Comparison of ENCODE assay signal across 30 cellular contexts in genomic region chr9:73596321-73596720, GRCh38.
"Had no signal": no experiment of that assay in that cellular context is flagged by ENCODE, and none has a peak within 500 bp of the region (broad histone marks: within the 10 kb centered on the region; RNA-seq: fewer than 3 reads in every experiment).

No MANE protein-coding gene starts in this region.

- H3K27me3 ChIP-seq: ascending aorta, cardiac muscle cell, dorsolateral prefrontal cortex, ovary, right atrium auricular region, tibial nerve had no signal

- H3K36me3 ChIP-seq: ascending aorta, cardiac muscle cell, ovary, prostate gland, right atrium auricular region, tibial nerve had no signal

- H3K36me3 Mint-ChIP-seq: activated naive CD8-positive, alpha-beta T cell treated with anti-CD3 and anti-CD28 coated beads, Interleukin-2, amount 10 ng/mL, durations not matched to agents 7 days and 5 days; brain; natural killer cell had no signal

- H3K27ac Mint-ChIP-seq: activated naive CD4-positive, alpha-beta T cell treated with anti-CD3 and anti-CD28 coated beads for 36 hours; activated naive CD8-positive, alpha-beta T cell treated with anti-CD3 and anti-CD28 coated beads, Interleukin-2, amount 10 ng/mL, durations not matched to agents 7 days and 5 days; activated T-helper 1 cell treated with anti-CD3 and anti-CD28 coated beads, Interleukin-12 subunit alpha, Interleukin-12 subunit beta, Interleukin-2, Interleukin-4 antibody, amounts not matched to agents 30 ng/mL and 10 ng/mL and 1 ng/mL, durations not matched to agents 14 hours and 24 hours and 36 hours; effector memory CD8-positive, alpha-beta T cell; immature natural killer cell; natural killer cell; T-helper 2 cell treated with Interferon-gamma antibody and Interleukin-4, amounts not matched to agents 5 μg/mL and 100 μg/mL, for 36 hours had no signal

- H3K9me3 Mint-ChIP-seq: activated T-helper 1 cell treated with anti-CD3 and anti-CD28 coated beads, Interleukin-12 subunit alpha, Interleukin-12 subunit beta, Interleukin-2, Interleukin-4 antibody, amounts not matched to agents 30 ng/mL and 10 ng/mL and 1 ng/mL, durations not matched to agents 14 hours and 24 hours and 36 hours; brain; T-helper 2 cell treated with Interferon-gamma antibody and Interleukin-4, amounts not matched to agents 5 μg/mL and 100 μg/mL, for 36 hours had no signal

- H3K4me1 ChIP-seq: ascending aorta, prostate gland, right atrium auricular region had no signal

- H3K27ac ChIP-seq: ascending aorta, cardiac muscle cell, coronary artery, dorsolateral prefrontal cortex, ovary, prostate gland, right atrium auricular region, tibial nerve had no signal

- DNase-seq: activated CD4-positive, alpha-beta T cell treated with anti-CD3 and anti-CD28 coated beads for 48 hours; activated CD4-positive, alpha-beta T cell treated with anti-CD3 and anti-CD28 coated beads, Interleukin-2, amount 50 U/mL, for 48 hours; activated CD8-positive, alpha-beta memory T cell treated with anti-CD3 and anti-CD28 coated beads, Interleukin-2, amount 50 U/mL, for 4 hours; activated effector memory CD4-positive, alpha-beta T cell treated with anti-CD3 and anti-CD28 coated beads, Interleukin-2, amount 50 U/mL, for 16 hours; activated naive CD4-positive, alpha-beta T cell treated with anti-CD3 and anti-CD28 coated beads for 36 hours; activated naive CD8-positive, alpha-beta T cell treated with anti-CD3 and anti-CD28 coated beads, Interleukin-2, amount 10 ng/mL, durations not matched to agents 7 days and 5 days; activated T-cell treated with anti-CD3 and anti-CD28 coated beads, Interleukin-2, amount 50 U/mL, for 1 hour; dorsolateral prefrontal cortex; effector memory CD8-positive, alpha-beta T cell; erythroblast; head of caudate nucleus; hippocampal formation; immature natural killer cell; kidney; natural killer cell; ovary; stimulated activated CD4-positive, alpha-beta T cell treated with anti-CD3 and anti-CD28 coated beads, Interleukin-15, amount 100 ng/mL, for 24 hours; stimulated activated CD4-positive, alpha-beta T cell treated with anti-CD3 and anti-CD28 coated beads, Interleukin-2, amount 100 ng/mL, for 24 hours; stimulated activated naive CD4-positive, alpha-beta T cell; T-helper 1 cell had no signal

- H3K4me3 ChIP-seq: ascending aorta, cardiac muscle cell, coronary artery, dorsolateral prefrontal cortex, ovary, prostate gland, right atrium auricular region, tibial nerve had no signal

- H3K9me3 ChIP-seq: ascending aorta, ovary, prostate gland, right atrium auricular region, tibial nerve had no signal

- ATAC-seq: activated CD4-positive, CD25-positive, alpha-beta regulatory T cell treated with anti-CD3 and anti-CD28 coated beads, Interleukin-2, amount 50 U/mL, for 24 hours; effector memory CD8-positive, alpha-beta T cell; natural killer cell had no signal
